ENCODE assay signal across 10 cellular contexts in genomic region chrX:120791013-120791643, GRCh38.
A peak's percentile ranks its signal among the peaks of the same experiment; 100 is the strongest.
DNase-seq lines count a peak whose midpoint lies in the region; ATAC-seq and TF ChIP-seq lines count a peak whose summit lies in the region.
"Had no signal": no experiment of that assay in that cellular context is flagged by ENCODE, and none has a peak within 500 bp of the region (broad histone marks: within the 10 kb centered on the region; RNA-seq: fewer than 3 reads in every experiment).

No MANE protein-coding gene starts in this region.

- TF ChIP-seq CTCF in fibroblast of the aortic adventitia (IDR thresholded peaks at IDR 0.05; ENCODE audit: insufficient read depth, low read length) (no peak), gastrocnemius medialis (IDR thresholded peaks at IDR 0.05 in 4 of 5, conservative IDR thresholded peaks at IDR 0.05 in 1 of 5) (no peak)

- in situ Hi-C loops in gastrocnemius medialis (cut with MboI; ENCODE audit: low sequenced_read_pairs in 4 of 4), result no loop called here

- no peaks in the 10 kb centered on the region for H3K27me3 ChIP-seq in gastrocnemius medialis
- H3K27me3 ChIP-seq: Peyer's patch had no signal

- intact Hi-C loops in gastrocnemius medialis (cut with DNase I; ENCODE audit: low total_unique reads), result no loop called here

- DNase-seq in GM04503 (ENCODE audit: low read depth) (peak; percentile 34), RPMI8226 (peak; percentile 23), fibroblast of the aortic adventitia (ENCODE audit: low read depth) (peak; percentile 73), gastrocnemius medialis (peak; percentile 7 to 29), Kasumi-1 (lab: John Stamatoyannopoulos, UW) (no peak), NCI-H510A (lab: John Stamatoyannopoulos, UW) (no peak), SHP77 (lab: John Stamatoyannopoulos, UW) (no peak)
- DNase-seq: activated naive CD4-positive, alpha-beta T cell treated with anti-CD3 and anti-CD28 coated beads, Interleukin-2, amount 10 ng/mL, durations not matched to agents 7 days and 5 days had no signal

- no peak overlapping the region for H3K4me3 ChIP-seq in fibroblast of the aortic adventitia (ENCODE audit: low read depth, low read length)
- no peak overlapping the region for H3K4me3 ChIP-seq in gastrocnemius medialis
- H3K4me3 ChIP-seq: Peyer's patch had no signal

- peak; percentile 79 to 83 for ATAC-seq in gastrocnemius medialis
- no peak for ATAC-seq in GM21619 (IDR thresholded peaks at IDR 0.05; ENCODE audit: unreplicated experiment)

- no peak for TF ChIP-seq POLR2A in gastrocnemius medialis (IDR thresholded peaks at IDR 0.05)

- H3K27ac ChIP-seq in gastrocnemius medialis, result peak overlapping the region in 1 of 4 donors; percentile 14
- H3K27ac ChIP-seq: Peyer's patch had no signal

- H3K36me3 ChIP-seq in gastrocnemius medialis, result no peaks in the 10 kb centered on the region
- H3K36me3 ChIP-seq: Peyer's patch had no signal

- peaks cover 3% of the 10 kb centered on the region in 2 donors for H3K4me1 ChIP-seq in gastrocnemius medialis
- H3K4me1 ChIP-seq: Peyer's patch had no signal

- no peaks in the 10 kb centered on the region for H3K9me3 ChIP-seq in gastrocnemius medialis
- H3K9me3 ChIP-seq: Peyer's patch had no signal

Comparison
In these comparisons a context has a peak if more than half of its experiments do, and no peak if none do; other contexts are left out.
1. DNase-seq: peak in GM04503 (single experiment), RPMI8226 (single experiment), fibroblast of the aortic adventitia (single experiment) and gastrocnemius medialis (2 of 2); none in Kasumi-1 (0 of 2), NCI-H510A (single experiment) and SHP77 (0 of 2).